ENCODE assay signal across 15 cellular contexts in the genomic region with DNA sequence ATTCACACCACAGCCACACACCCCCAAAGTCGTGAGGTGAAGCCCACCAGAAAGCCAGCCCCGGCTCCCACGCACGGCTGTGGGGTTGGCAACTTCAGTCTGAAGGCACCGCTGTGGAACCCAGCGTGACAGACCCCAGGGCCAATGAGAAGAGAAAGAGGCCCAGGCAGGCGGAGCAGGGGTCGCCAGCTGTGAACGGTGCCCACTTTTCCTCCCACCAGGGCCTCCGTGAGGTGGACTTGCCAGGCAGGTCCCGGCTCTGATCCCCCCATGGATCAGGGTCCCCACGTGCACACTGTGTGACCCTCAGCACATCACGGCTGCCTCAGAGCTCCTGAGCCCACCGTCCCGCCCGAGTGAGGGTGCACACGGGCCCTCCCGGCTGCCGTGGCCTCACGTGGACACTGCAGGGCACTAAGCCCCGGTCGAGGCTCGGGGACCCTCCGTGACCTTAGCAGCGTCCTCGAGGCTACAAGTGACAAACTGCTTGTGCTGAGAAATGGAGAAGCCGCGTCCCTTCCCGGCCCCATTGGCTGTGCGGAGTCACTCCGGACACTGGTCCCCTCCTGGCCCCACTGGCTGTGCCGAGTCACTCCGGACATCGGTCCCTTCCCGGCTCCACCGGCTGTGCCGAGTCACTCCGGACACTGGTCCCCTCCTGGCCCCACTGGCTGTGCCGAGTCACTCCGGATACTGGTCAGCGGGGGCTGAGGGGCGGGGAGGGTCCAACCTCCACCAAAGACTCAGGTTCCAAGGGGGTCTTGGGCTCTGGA.
DNase-seq lines count a peak whose midpoint lies in the region; ATAC-seq, FAIRE-seq and TF ChIP-seq lines count a peak whose summit lies in the region.
"Had no signal": no experiment of that assay in that cellular context is flagged by ENCODE, and none has a peak within 500 bp of the region (broad histone marks: within the 10 kb centered on the region; RNA-seq: fewer than 3 reads in every experiment).

No MANE protein-coding gene starts in this region.

- no peak overlapping the region for H2AFZ ChIP-seq in DND-41 (ENCODE audit: low read depth, low read length)

- intact Hi-C loops in thyroid gland (cut with DNase I) = no loop called here
- intact Hi-C loops in breast epithelium (cut with DNase I; ENCODE audit: low total_unique reads) = no loop called here

- peaks cover 11% of the 10 kb centered on the region; the same call in 1 of the 2 replicates for H3K27me3 ChIP-seq in BLaER1
- no peaks in the 10 kb centered on the region for H3K27me3 ChIP-seq in DND-41 (ENCODE audit: insufficient read depth, low read length, poor library complexity)
- H3K27me3 ChIP-seq in bronchial epithelial cell (ENCODE audit: control insufficient read depth, insufficient read depth, low read length) = no peaks in the 10 kb centered on the region
- H3K27me3 ChIP-seq in thyroid gland = no peaks in the 10 kb centered on the region
- H3K27me3 ChIP-seq in breast epithelium = no peaks in the 10 kb centered on the region

- H3K9ac ChIP-seq in BLaER1 (peak overlapping the region; percentile 77; the same call in 1 of the 2 replicates), DND-41 (ENCODE audit: low read depth, low read length) (no peak overlapping the region)

- H3K4me3 Mint-ChIP-seq in osteocyte (ENCODE audit: unreplicated experiment) = no peak overlapping the region

- TF ChIP-seq CTCF in DND-41 (IDR thresholded peaks at IDR 0.05; ENCODE audit: borderline replicate concordance, extremely low read depth, low read length, poor library complexity, severe bottlenecking) = no peak
- no peak for TF ChIP-seq CTCF in bronchial epithelial cell (IDR thresholded peaks at IDR 0.05; ENCODE audit: insufficient read depth, low read length, severe bottlenecking)
- TF ChIP-seq CTCF in osteocyte (IDR thresholded peaks at IDR 0.05) = no peak
- no peak for TF ChIP-seq CTCF in thyroid gland (IDR thresholded peaks at IDR 0.05)
- no peak for TF ChIP-seq CTCF in breast epithelium (IDR thresholded peaks at IDR 0.05)

- H4K20me1 ChIP-seq in BLaER1 (0 out of 2 replicates have a peak, but pooled peaks cover 3% of the 10 kb centered on the region), DND-41 (ENCODE audit: insufficient read depth, low read length) (no peaks in the 10 kb centered on the region)

- H3K4me1 Mint-ChIP-seq in osteocyte (ENCODE audit: unreplicated experiment) = peaks cover 32% of the 10 kb centered on the region

- H3K27ac ChIP-seq in BLaER1 = peak overlapping the region; percentile 93
- peak overlapping the region; percentile 92 for H3K27ac ChIP-seq in DND-41 (ENCODE audit: low read length)
- no peak overlapping the region for H3K27ac ChIP-seq in thyroid gland
- H3K27ac ChIP-seq in breast epithelium = no peak overlapping the region

- H3K27ac Mint-ChIP-seq in osteocyte (ENCODE audit: unreplicated experiment) = peak overlapping the region; percentile 38

- WGBS in thyroid gland, 2 donors = 91 to 94% methylated on average over 15 to 23 of the region's 42 CpGs

- H3K36me3 Mint-ChIP-seq in osteocyte (ENCODE audit: unreplicated experiment) = no peaks in the 10 kb centered on the region

- H3K4me1 ChIP-seq in BLaER1 (peaks cover 78% of the 10 kb centered on the region), DND-41 (ENCODE audit: insufficient read depth, low read length) (peaks cover 44% of the 10 kb centered on the region), thyroid gland (no peaks in the 10 kb centered on the region), breast epithelium (peaks cover 3 to 6% of the 10 kb centered on the region in 2 donors)

- H3K9me3 ChIP-seq in BLaER1 (peaks cover 34% of the 10 kb centered on the region), DND-41 (ENCODE audit: insufficient read depth, low read length, severe bottlenecking) (no peaks in the 10 kb centered on the region), thyroid gland (no peaks in the 10 kb centered on the region), breast epithelium (no peaks in the 10 kb centered on the region)
- H3K9me3 ChIP-seq: HAP-1 had no signal

- H3K4me2 ChIP-seq in BLaER1 (peak overlapping the region; percentile 99), DND-41 (ENCODE audit: insufficient read depth, low read length) (no peak overlapping the region)

- H3K4me3 ChIP-seq in BLaER1 (no peak overlapping the region), DND-41 (ENCODE audit: low read depth in 1 of 2, low read length in 2 of 2) (no peak overlapping the region), bronchial epithelial cell (ENCODE audit: low read depth, low read length) (no peak overlapping the region), thyroid gland (replicated peaks in 1 of 3) (no peak overlapping the region), breast epithelium (no peak overlapping the region)
- H3K4me3 ChIP-seq: HAP-1 had no signal

- H3K9me3 Mint-ChIP-seq in osteocyte (ENCODE audit: unreplicated experiment) = no peaks in the 10 kb centered on the region

- TF ChIP-seq POLR2A in thyroid gland (IDR thresholded peaks at IDR 0.05) = no peak
- no peak for TF ChIP-seq POLR2A in breast epithelium (IDR thresholded peaks at IDR 0.05)

- DNase-seq in DND-41 (no peak), bronchial epithelial cell (ENCODE audit: low read depth) (no peak), osteocyte (ENCODE audit: extremely low spot score, unreplicated experiment) (no peak), thyroid gland (no peak), breast epithelium (ENCODE audit: low spot score in 2 of 2) (no peak)
- DNase-seq: DMS 273 treated with DMSO at 0.1 percent for 48 hours, EL, NCI-H1092, NCI-H1694, NCI-H2107, NCI-H226, NCI-H526 had no signal

- H3K36me3 ChIP-seq in BLaER1 (peaks cover 15% of the 10 kb centered on the region; the same call in 1 of the 2 replicates), DND-41 (ENCODE audit: insufficient read depth, low read length) (peaks cover 85% of the 10 kb centered on the region), bronchial epithelial cell (ENCODE audit: control insufficient read depth, insufficient read depth, low read length) (peaks cover 2% of the 10 kb centered on the region), thyroid gland (no peaks in the 10 kb centered on the region), breast epithelium (no peaks in the 10 kb centered on the region)
- H3K36me3 ChIP-seq: HAP-1 had no signal

- H3K27me3 Mint-ChIP-seq in osteocyte (ENCODE audit: unreplicated experiment) = no peaks in the 10 kb centered on the region

- ATAC-seq in DND-41 (ENCODE audit: insufficient read depth, low read depth) = no peak
- no peak for ATAC-seq in HG03571 (IDR thresholded peaks at IDR 0.05; ENCODE audit: unreplicated experiment)

- H3K79me2 ChIP-seq in DND-41 (ENCODE audit: insufficient read depth, low read length) = peaks cover 73% of the 10 kb centered on the region

- FAIRE-seq in bronchial epithelial cell (lab: Jason Lieb, UNC) = peak; percentile 13

Comparison
In these comparisons a context has a peak if more than half of its experiments do, and no peak if none do; other contexts are left out.
1. H3K27ac ChIP-seq: peak in BLaER1 (single experiment) and DND-41 (single experiment); none in thyroid gland (0 of 3) and breast epithelium (0 of 2).